13 cellular contexts compared by ENCODE assay signal in the genomic region with DNA sequence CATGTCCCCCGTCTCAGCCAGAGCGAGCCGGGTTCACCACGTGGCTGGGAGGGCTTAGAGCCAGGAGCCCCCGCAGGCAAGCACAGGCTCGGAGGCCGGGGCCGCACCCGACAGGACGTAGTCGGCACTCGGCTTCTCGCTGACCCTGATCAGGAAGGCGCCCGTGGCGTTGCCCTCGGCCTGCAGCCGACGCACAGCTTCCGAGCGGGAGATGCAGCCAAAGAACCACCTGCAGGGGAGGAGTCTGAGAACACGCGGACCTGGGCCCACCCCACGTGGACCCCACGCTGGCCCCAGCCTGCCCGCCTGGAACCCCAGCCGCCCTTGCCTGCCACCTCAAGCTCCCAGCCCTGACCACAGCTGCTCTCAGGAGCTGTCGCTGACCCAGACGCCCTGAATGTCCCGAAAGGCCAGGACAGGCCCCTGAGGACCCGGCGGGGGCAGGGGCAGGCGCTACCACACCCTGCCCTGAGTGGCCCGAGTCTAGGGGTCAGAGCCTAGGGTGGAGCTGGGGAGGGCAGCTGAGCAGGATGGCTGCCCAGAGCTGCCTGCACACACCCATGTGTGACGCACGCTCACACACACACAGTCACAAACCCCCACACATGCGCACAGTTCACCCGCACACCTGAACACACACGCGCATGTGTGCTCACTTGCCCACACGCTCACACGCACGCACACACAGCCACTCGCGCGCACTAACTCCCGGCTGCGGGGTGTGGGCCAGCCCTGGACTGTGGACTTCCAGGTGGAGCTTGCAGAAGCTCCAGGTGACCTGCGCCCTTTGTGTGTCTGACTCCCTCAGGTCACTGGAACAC. TPM values are rescaled to one million over a fixed set of nuclear protein-coding genes. Genes with fewer than 3 reads are reported as not detected.
A peak's percentile ranks its signal among the peaks of the same experiment; 100 is the strongest.
DNase-seq lines count a peak whose midpoint lies in the region; ATAC-seq and TF ChIP-seq lines count a peak whose summit lies in the region.
"Had no signal": no experiment of that assay in that cellular context is flagged by ENCODE, and none has a peak within 500 bp of the region (broad histone marks: within the 10 kb centered on the region; RNA-seq: fewer than 3 reads in every experiment).

No MANE protein-coding gene starts in this region.

- H3K36me3 ChIP-seq in NT2/D1 (ENCODE audit: insufficient read depth, insufficient read length, low read length) = no peaks in the 10 kb centered on the region
- H3K36me3 ChIP-seq in esophagus muscularis mucosa = no peaks in the 10 kb centered on the region

- DNase-seq in AG20443 (ENCODE audit: low spot score) (peak; percentile 72), NT2/D1 (ENCODE audit: low read depth, low spot score) (no peak), iPS-NIHi11 (ENCODE audit: low spot score) (peak; percentile 23), esophagus muscularis mucosa (ENCODE audit: extremely low spot score) (no peak), HCEC 1CT (no peak)
- DNase-seq: activated CD4-positive, alpha-beta T cell treated with anti-CD3 and anti-CD28 coated beads for 48 hours; naive B cell; NCI-H1694 treated with DMSO at 0.1 percent for 48 hours; PC-3; stimulated activated CD4-positive, alpha-beta T cell treated with anti-CD3 and anti-CD28 coated beads, Interleukin-4, amount 100 ng/mL, for 1 hour; trophoblast cell had no signal

- 83% methylated on average over 13 of the region's 49 CpGs for WGBS in esophagus muscularis mucosa

- H3K9ac ChIP-seq in NT2/D1 (ENCODE audit: insufficient read length, low read depth) = peak overlapping the region; percentile 44

- no peak overlapping the region for H3K27ac ChIP-seq in esophagus muscularis mucosa (replicated peaks in 1 of 4)

- ATAC-seq in GM18870 (IDR thresholded peaks at IDR 0.05; ENCODE audit: unreplicated experiment) = no peak
- ATAC-seq: PC-3 had no signal

- H3K4me1 ChIP-seq in NT2/D1 (ENCODE audit: insufficient read depth, insufficient read length) (peaks cover 54% of the 10 kb centered on the region), esophagus muscularis mucosa (peaks cover 16 to 34% (median 27%) of the 10 kb centered on the region in 4 donors)

- no peak for TF ChIP-seq EP300 in esophagus muscularis mucosa (IDR thresholded peaks at IDR 0.05)

- intact Hi-C loops in esophagus muscularis mucosa (cut with DNase I) = loop anchor here (10.0 kb wide), 1 partner anchor 120 kb away; a partner anchor contains a TSS

- H3K9me3 ChIP-seq in NT2/D1 (ENCODE audit: insufficient read depth, low read length) (no peaks in the 10 kb centered on the region), esophagus muscularis mucosa (no peaks in the 10 kb centered on the region)

- TF ChIP-seq CTCF in esophagus muscularis mucosa (IDR thresholded peaks at IDR 0.05) = no peak

- H3K4me3 ChIP-seq in NT2/D1 (ENCODE audit: insufficient read length, low read depth) (no peak overlapping the region), esophagus muscularis mucosa (no peak overlapping the region)

- H3K27me3 ChIP-seq in NT2/D1 (ENCODE audit: insufficient read depth, insufficient read length) = no peaks in the 10 kb centered on the region
- peaks cover 0 to 88% (median 23%) of the 10 kb centered on the region in 4 donors for H3K27me3 ChIP-seq in esophagus muscularis mucosa

- TF ChIP-seq POLR2A in esophagus muscularis mucosa (IDR thresholded peaks at IDR 0.05; ENCODE audit: low read depth) = no peak

RNA-seq across cellular contexts. Expression of a gene that starts 2.1 kb away (rescaled TPM):
- 1 to 10 TPM in 1 of 4 donors, under 1 TPM in 3; 0.06 to 1.2 (median 0.23) TPM for total RNA-seq in esophagus muscularis mucosa
- total RNA-seq: glomerular endothelial cell had no signal

RNA-seq across cellular contexts. Expression of a gene that starts 12.5 kb away (rescaled TPM):
- total RNA-seq in esophagus muscularis mucosa = not detected
- total RNA-seq: glomerular endothelial cell had no signal

RNA-seq across cellular contexts. Expression of a gene that starts 14.5 kb away (rescaled TPM):
- total RNA-seq in esophagus muscularis mucosa = 100 to 1,000 TPM; 150 to 291 (median 270) TPM

RNA-seq across cellular contexts. Expression of a gene that starts 18.9 kb away (rescaled TPM):
- under 1 TPM; 0.23 to 0.83 (median 0.44) TPM for total RNA-seq in esophagus muscularis mucosa

RNA-seq across cellular contexts. Expression of a gene that starts 36.2 kb away (rescaled TPM):
- 10 to 100 TPM in 1 of 4 donors, 1 to 10 TPM in 3; 1.7 to 17.8 (median 7.4) TPM for total RNA-seq in esophagus muscularis mucosa

Comparison
In these comparisons a context has a peak if more than half of its experiments do, and no peak if none do; other contexts are left out.
1. DNase-seq: peak in AG20443 (single experiment) and iPS-NIHi11 (single experiment); none in NT2/D1 (single experiment), esophagus muscularis mucosa (single experiment) and HCEC 1CT (single experiment).